ENCODE assay signal across 8 cellular contexts in the genomic region with DNA sequence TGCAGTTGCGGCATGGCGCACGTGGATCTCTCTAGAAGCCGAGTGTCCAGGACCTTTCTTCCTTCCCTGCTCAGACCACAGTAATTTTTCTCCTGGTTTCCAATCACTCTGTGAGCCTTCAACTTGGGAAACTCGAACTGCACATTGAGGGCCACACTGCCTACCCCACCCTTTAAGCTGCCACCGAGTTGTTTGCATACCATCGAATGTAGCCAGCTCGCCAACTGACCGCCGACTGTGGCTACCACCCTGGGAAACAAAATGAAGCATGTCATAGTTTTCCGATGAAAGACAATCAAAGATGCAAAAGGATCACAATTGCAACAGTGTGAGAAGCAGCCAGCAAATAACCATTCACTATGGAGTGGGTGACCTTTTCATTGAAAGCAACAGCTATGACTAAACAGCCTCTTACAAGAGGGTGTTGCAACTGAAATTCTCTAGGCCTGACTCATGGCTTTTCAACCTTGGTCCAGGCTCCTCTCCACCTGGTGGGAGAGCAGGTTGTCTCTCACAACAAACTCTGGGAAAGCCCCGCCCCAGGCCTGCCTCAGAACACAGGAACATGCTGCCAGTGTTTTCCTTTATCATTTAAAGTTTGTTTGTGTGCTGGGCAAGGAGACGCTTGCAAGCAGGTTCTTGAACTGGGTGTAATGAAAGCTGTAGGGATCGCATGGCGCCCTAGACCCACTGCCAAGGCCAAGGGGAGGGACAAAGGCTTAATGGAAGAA.
DNase-seq lines count a peak whose midpoint lies in the region; ATAC-seq and TF ChIP-seq lines count a peak whose summit lies in the region.

No MANE protein-coding gene starts in this region.

- H3K4me1 ChIP-seq in GM23338 (ENCODE audit: insufficient read depth) (no peaks in the 10 kb centered on the region; the same call in 1 of the 2 replicates), NT2/D1 (ENCODE audit: insufficient read depth, insufficient read length) (no peaks in the 10 kb centered on the region), HAP-1 (no peaks in the 10 kb centered on the region)

- H3K4me3 Mint-ChIP-seq in GM23338, result no peak overlapping the region

- no peaks in the 10 kb centered on the region for H4K20me1 ChIP-seq in GM23338 (replicated peaks; ENCODE audit: insufficient read depth)

- no peaks in the 10 kb centered on the region for H3F3A ChIP-seq in GM23338 (replicated peaks; ENCODE audit: low read depth)

- H3K27me3 Mint-ChIP-seq in GM23338 (ENCODE audit: insufficient read depth, low read depth, poor library complexity), result peaks cover 4% of the 10 kb centered on the region

- no peaks in the 10 kb centered on the region for H3K9me3 ChIP-seq in NT2/D1 (ENCODE audit: insufficient read depth, low read length)
- no peaks in the 10 kb centered on the region for H3K9me3 ChIP-seq in HAP-1

- in situ Hi-C loops in HAP-1 (cut with MboI; ENCODE audit: low sequenced_read_pairs), result no loop called here

- peak overlapping the region; percentile 31; the same call in 1 of the 2 replicates for H3K27ac Mint-ChIP-seq in GM23338

- peak overlapping the region; percentile 23; the same call in 1 of the 2 replicates for H2AFZ ChIP-seq in GM23338

- H3K36me3 ChIP-seq in GM23338 (ENCODE audit: insufficient read depth) (no peaks in the 10 kb centered on the region), NT2/D1 (ENCODE audit: insufficient read depth, insufficient read length, low read length) (no peaks in the 10 kb centered on the region), HAP-1 (replicated peaks) (no peaks in the 10 kb centered on the region; the same call in 1 of the 2 replicates)

- H3K27ac ChIP-seq in GM23338 (ENCODE audit: low read depth), result no peak overlapping the region

- ATAC-seq in GM23338, result peak; percentile 97

- H3K4me3 ChIP-seq in GM23338 (no peak overlapping the region), NT2/D1 (ENCODE audit: insufficient read length, low read depth) (no peak overlapping the region), foreskin fibroblast (ENCODE audit: low read depth in 1 of 2, low read length in 2 of 2) (no peak overlapping the region), skeletal muscle cell (ENCODE audit: low read depth, low read length) (no peak overlapping the region), HAP-1 (no peak overlapping the region)

- H3K4me2 ChIP-seq in GM23338, result no peak overlapping the region

- peaks cover 13% of the 10 kb centered on the region for H3K4me1 Mint-ChIP-seq in GM23338

- H3K9ac ChIP-seq in NT2/D1 (ENCODE audit: insufficient read length, low read depth), result peak overlapping the region; percentile 2

- DNase-seq in GM23338 (ENCODE audit: low spot score) (peak; percentile 77), NT2/D1 (ENCODE audit: low read depth, low spot score) (peak; percentile 88), foreskin fibroblast (peak; percentile 86 to 90), skeletal muscle cell (ENCODE audit: low read depth) (peak; percentile 95), germinal center (ENCODE audit: low spot score) (no peak), HAP-1 (ENCODE audit: low spot score in 2 of 2) (no peak), MV-4-11 (lab: John Stamatoyannopoulos, UW) (no peak), HUDEP-2 (lab: John Stamatoyannopoulos, UW; ENCODE audit: unreplicated experiment in 76 of 76) (no peak)

- H3K27me3 ChIP-seq in GM23338 (ENCODE audit: insufficient read depth) (no peaks in the 10 kb centered on the region), NT2/D1 (ENCODE audit: insufficient read depth, insufficient read length) (no peaks in the 10 kb centered on the region), HAP-1 (ENCODE audit: low read depth) (peaks cover 60% of the 10 kb centered on the region)

- TF ChIP-seq CTCF in GM23338 (conservative IDR thresholded peaks at IDR 0.05; ENCODE audit: low read depth in 2 of 2), result no peak
- TF ChIP-seq CTCF in foreskin fibroblast (IDR thresholded peaks at IDR 0.05; ENCODE audit: low read depth, low read length), result no peak

- H3K79me2 ChIP-seq in GM23338 (replicated peaks; ENCODE audit: insufficient read depth), result no peaks in the 10 kb centered on the region

- no peaks in the 10 kb centered on the region for H3K9me2 ChIP-seq in GM23338 (ENCODE audit: insufficient read depth)

- H3K36me3 Mint-ChIP-seq in GM23338 (ENCODE audit: low read depth), result no peaks in the 10 kb centered on the region

- H3K9me3 Mint-ChIP-seq in GM23338, result no peaks in the 10 kb centered on the region

TF ChIP-seq in GM23338, 12 proteins besides CTCF, POLR2A, EP300 and RAD21 (continues in another document):
- no peak for TF ChIP-seq ZNF114 (CRISPR knock-in tag; IDR thresholded peaks at IDR 0.05)
- no peak for TF ChIP-seq CREB1 (CRISPR knock-in tag; IDR thresholded peaks at IDR 0.05; ENCODE audit: low read depth)
- no peak for TF ChIP-seq JUNB (IDR thresholded peaks at IDR 0.05; ENCODE audit: unreplicated experiment)
- TF ChIP-seq, protein P1, sequence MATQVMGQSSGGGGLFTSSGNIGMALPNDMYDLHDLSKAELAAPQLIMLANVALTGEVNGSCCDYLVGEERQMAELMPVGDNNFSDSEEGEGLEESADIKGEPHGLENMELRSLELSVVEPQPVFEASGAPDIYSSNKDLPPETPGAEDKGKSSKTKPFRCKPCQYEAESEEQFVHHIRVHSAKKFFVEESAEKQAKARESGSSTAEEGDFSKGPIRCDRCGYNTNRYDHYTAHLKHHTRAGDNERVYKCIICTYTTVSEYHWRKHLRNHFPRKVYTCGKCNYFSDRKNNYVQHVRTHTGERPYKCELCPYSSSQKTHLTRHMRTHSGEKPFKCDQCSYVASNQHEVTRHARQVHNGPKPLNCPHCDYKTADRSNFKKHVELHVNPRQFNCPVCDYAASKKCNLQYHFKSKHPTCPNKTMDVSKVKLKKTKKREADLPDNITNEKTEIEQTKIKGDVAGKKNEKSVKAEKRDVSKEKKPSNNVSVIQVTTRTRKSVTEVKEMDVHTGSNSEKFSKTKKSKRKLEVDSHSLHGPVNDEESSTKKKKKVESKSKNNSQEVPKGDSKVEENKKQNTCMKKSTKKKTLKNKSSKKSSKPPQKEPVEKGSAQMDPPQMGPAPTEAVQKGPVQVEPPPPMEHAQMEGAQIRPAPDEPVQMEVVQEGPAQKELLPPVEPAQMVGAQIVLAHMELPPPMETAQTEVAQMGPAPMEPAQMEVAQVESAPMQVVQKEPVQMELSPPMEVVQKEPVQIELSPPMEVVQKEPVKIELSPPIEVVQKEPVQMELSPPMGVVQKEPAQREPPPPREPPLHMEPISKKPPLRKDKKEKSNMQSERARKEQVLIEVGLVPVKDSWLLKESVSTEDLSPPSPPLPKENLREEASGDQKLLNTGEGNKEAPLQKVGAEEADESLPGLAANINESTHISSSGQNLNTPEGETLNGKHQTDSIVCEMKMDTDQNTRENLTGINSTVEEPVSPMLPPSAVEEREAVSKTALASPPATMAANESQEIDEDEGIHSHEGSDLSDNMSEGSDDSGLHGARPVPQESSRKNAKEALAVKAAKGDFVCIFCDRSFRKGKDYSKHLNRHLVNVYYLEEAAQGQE (IDR thresholded peaks at IDR 0.05; ENCODE audit: unreplicated experiment), result no peak
- no peak for TF ChIP-seq NANOG (IDR thresholded peaks at IDR 0.05; ENCODE audit: borderline replicate concordance)
- no peak for TF ChIP-seq ZNF331 (CRISPR knock-in tag; IDR thresholded peaks at IDR 0.05; ENCODE audit: low read depth)
- no peak for TF ChIP-seq EZH2 (IDR thresholded peaks at IDR 0.05; ENCODE audit: low read depth, unreplicated experiment)
- no peak for TF ChIP-seq EZH2phosphoT487 (IDR thresholded peaks at IDR 0.05; ENCODE audit: unreplicated experiment)
- no peak for TF ChIP-seq POLR2AphosphoS5 (IDR thresholded peaks at IDR 0.05; ENCODE audit: low read depth)

Comparison
In these comparisons a context has a peak if more than half of its experiments do, and no peak if none do; other contexts are left out.
1. DNase-seq: peak in GM23338 (single experiment), NT2/D1 (single experiment), foreskin fibroblast (2 of 2) and skeletal muscle cell (single experiment); none in germinal center (single experiment), HAP-1 (0 of 2), MV-4-11 (single experiment) and HUDEP-2 (0 of 76).